ENCODE assay signal across 2 cellular contexts in the genomic region with DNA sequence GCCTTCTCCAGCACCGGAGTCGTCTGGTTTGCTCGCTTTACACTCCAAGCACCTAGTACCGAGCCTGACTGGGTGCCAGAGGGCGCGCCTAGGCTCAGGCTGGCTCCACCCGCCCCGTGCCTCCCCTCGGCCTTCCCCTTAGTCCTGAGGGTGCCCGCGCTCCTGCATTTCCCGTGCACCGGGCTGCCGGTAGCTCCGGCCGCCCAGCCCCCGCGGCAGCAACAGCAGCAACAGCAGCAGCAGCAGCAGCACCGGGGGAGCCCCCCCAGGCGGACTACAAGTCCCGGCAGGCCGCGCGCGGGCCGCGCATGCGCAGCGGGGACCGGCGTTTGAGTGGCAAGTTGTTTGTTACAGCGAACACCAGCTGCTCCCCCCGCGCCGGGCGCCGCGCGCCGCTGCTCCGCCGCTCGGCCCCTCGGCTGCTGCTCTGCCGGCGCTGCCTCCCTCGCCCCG.
A peak's percentile ranks its signal among the peaks of the same experiment; 100 is the strongest.
TF ChIP-seq lines count a peak whose summit lies in the region.
"Not testable (repeated sequence)": the region's sequence is repeated elsewhere in the genome, so short reads cannot be mapped to it uniquely, and the experiment has no call there.

No MANE protein-coding gene starts in this region.

TF ChIP-seq in IMR-90, 13 proteins besides CTCF, POLR2A, EP300 and RAD21:
- TF ChIP-seq MAZ (IDR thresholded peaks at IDR 0.05; ENCODE audit: borderline replicate concordance, low read depth, low read length): 0 out of 2 replicates have a peak, but pooled peaks have one; percentile 12
TF ChIP-seq in IMR-90: peak in this region for 1; not testable (repeated sequence) for 12.

TF ChIP-seq in K562, 482 proteins besides CTCF, POLR2A, EP300 and RAD21:
- TF ChIP-seq CTBP1 (IDR thresholded peaks at IDR 0.05; ENCODE audit: borderline replicate concordance) (peak; percentile 31; the same call in 1 of the 2 replicates), HIVEP1 (CRISPR knock-in tag; IDR thresholded peaks at IDR 0.05) (0 out of 2 replicates have a peak, but pooled peaks have one; percentile 50), CXXC5 (CRISPR knock-in tag; IDR thresholded peaks at IDR 0.05) (peak; percentile 51), HCFC1 (IDR thresholded peaks at IDR 0.05; ENCODE audit: low read depth, low read length) (peak; percentile 73), MAZ (CRISPR knock-in tag; conservative IDR thresholded peaks at IDR 0.05 in 1 of 2, IDR thresholded peaks at IDR 0.05 in 1 of 2) (peak in 1 of 2 experiments; percentile 88; a peak in 2 of 4 replicates), NONO (IDR thresholded peaks at IDR 0.05; ENCODE audit: low read depth in 2 of 2, low read length in 1 of 2) (peak in 1 of 2 experiments; percentile 24; a peak in 1 of 4 replicates), SIX5 (IDR thresholded peaks at IDR 0.05; ENCODE audit: borderline replicate concordance in 1 of 2, insufficient read depth in 1 of 2, low read depth in 1 of 2, low read length in 2 of 2) (peak; percentile 20 to 23; a peak in 2 of 4 replicates), ATF7 (IDR thresholded peaks at IDR 0.05) (0 out of 2 replicates have a peak, but pooled peaks have one; percentile 30), SMAD4 (CRISPR knock-in tag; conservative IDR thresholded peaks at IDR 0.05) (peak; percentile 59; the same call in 1 of the 2 replicates), MEIS2 (IDR thresholded peaks at IDR 0.05; ENCODE audit: partially characterized antibody) (peak; percentile 79), FOXK2 (conservative IDR thresholded peaks at IDR 0.05 in 1 of 2, IDR thresholded peaks at IDR 0.05 in 1 of 2; ENCODE audit: low read depth in 2 of 2) (peak; percentile 62 to 64; a peak in 3 of 4 replicates), RB1 (IDR thresholded peaks at IDR 0.05; ENCODE audit: low read depth) (peak; percentile 63; the same call in 1 of the 2 replicates), NRF1 (conservative IDR thresholded peaks at IDR 0.05 in 1 of 2, IDR thresholded peaks at IDR 0.05 in 1 of 2) (peak; percentile 91 to 92), NR2C2 (tag; IDR thresholded peaks at IDR 0.05) (peak; percentile 50), ZNF143 (CRISPR knock-in tag; IDR thresholded peaks at IDR 0.05) (peak; percentile 82), ZBTB7A (IDR thresholded peaks at IDR 0.05; ENCODE audit: borderline replicate concordance, control insufficient read depth, low read depth, low read length) (peak; percentile 37; the same call in 1 of the 2 replicates), RBFOX2 (IDR thresholded peaks at IDR 0.05; ENCODE audit: low read depth, low read length) (peak; percentile 36)
- TF ChIP-seq, protein P1, sequence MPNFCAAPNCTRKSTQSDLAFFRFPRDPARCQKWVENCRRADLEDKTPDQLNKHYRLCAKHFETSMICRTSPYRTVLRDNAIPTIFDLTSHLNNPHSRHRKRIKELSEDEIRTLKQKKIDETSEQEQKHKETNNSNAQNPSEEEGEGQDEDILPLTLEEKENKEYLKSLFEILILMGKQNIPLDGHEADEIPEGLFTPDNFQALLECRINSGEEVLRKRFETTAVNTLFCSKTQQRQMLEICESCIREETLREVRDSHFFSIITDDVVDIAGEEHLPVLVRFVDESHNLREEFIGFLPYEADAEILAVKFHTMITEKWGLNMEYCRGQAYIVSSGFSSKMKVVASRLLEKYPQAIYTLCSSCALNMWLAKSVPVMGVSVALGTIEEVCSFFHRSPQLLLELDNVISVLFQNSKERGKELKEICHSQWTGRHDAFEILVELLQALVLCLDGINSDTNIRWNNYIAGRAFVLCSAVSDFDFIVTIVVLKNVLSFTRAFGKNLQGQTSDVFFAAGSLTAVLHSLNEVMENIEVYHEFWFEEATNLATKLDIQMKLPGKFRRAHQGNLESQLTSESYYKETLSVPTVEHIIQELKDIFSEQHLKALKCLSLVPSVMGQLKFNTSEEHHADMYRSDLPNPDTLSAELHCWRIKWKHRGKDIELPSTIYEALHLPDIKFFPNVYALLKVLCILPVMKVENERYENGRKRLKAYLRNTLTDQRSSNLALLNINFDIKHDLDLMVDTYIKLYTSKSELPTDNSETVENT (CRISPR knock-in tag; IDR thresholded peaks at IDR 0.05): peak; percentile 83
- TF ChIP-seq, protein P2, sequence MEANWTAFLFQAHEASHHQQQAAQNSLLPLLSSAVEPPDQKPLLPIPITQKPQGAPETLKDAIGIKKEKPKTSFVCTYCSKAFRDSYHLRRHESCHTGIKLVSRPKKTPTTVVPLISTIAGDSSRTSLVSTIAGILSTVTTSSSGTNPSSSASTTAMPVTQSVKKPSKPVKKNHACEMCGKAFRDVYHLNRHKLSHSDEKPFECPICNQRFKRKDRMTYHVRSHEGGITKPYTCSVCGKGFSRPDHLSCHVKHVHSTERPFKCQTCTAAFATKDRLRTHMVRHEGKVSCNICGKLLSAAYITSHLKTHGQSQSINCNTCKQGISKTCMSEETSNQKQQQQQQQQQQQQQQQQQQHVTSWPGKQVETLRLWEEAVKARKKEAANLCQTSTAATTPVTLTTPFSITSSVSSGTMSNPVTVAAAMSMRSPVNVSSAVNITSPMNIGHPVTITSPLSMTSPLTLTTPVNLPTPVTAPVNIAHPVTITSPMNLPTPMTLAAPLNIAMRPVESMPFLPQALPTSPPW (CRISPR knock-in tag; IDR thresholded peaks at IDR 0.05): peak; percentile 78
- TF ChIP-seq, protein P3, sequence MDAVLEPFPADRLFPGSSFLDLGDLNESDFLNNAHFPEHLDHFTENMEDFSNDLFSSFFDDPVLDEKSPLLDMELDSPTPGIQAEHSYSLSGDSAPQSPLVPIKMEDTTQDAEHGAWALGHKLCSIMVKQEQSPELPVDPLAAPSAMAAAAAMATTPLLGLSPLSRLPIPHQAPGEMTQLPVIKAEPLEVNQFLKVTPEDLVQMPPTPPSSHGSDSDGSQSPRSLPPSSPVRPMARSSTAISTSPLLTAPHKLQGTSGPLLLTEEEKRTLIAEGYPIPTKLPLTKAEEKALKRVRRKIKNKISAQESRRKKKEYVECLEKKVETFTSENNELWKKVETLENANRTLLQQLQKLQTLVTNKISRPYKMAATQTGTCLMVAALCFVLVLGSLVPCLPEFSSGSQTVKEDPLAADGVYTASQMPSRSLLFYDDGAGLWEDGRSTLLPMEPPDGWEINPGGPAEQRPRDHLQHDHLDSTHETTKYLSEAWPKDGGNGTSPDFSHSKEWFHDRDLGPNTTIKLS (IDR thresholded peaks at IDR 0.05; ENCODE audit: borderline replicate concordance, low read depth): peak; percentile 57; the same call in 1 of the 2 replicates
- TF ChIP-seq, protein P4, sequence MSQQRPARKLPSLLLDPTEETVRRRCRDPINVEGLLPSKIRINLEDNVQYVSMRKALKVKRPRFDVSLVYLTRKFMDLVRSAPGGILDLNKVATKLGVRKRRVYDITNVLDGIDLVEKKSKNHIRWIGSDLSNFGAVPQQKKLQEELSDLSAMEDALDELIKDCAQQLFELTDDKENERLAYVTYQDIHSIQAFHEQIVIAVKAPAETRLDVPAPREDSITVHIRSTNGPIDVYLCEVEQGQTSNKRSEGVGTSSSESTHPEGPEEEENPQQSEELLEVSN (IDR thresholded peaks at IDR 0.05; ENCODE audit: borderline replicate concordance in 1 of 2, extremely low read depth in 1 of 2, insufficient read depth in 1 of 2, insufficient read length in 1 of 2, low read depth in 1 of 2, low read length in 1 of 2, poor library complexity in 1 of 2, severe bottlenecking in 1 of 2): peak in 1 of 2 experiments; percentile 18
- TF ChIP-seq, protein P5, sequence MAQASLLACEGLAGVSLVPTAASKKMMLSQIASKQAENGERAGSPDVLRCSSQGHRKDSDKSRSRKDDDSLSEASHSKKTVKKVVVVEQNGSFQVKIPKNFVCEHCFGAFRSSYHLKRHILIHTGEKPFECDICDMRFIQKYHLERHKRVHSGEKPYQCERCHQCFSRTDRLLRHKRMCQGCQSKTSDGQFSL (CRISPR knock-in tag; IDR thresholded peaks at IDR 0.05): peak; percentile 97
- TF ChIP-seq, protein P5 (tag; IDR thresholded peaks at IDR 0.05): peak in 1 of 2 experiments; percentile 83; a peak in 2 of 4 replicates
- TF ChIP-seq, protein P6, sequence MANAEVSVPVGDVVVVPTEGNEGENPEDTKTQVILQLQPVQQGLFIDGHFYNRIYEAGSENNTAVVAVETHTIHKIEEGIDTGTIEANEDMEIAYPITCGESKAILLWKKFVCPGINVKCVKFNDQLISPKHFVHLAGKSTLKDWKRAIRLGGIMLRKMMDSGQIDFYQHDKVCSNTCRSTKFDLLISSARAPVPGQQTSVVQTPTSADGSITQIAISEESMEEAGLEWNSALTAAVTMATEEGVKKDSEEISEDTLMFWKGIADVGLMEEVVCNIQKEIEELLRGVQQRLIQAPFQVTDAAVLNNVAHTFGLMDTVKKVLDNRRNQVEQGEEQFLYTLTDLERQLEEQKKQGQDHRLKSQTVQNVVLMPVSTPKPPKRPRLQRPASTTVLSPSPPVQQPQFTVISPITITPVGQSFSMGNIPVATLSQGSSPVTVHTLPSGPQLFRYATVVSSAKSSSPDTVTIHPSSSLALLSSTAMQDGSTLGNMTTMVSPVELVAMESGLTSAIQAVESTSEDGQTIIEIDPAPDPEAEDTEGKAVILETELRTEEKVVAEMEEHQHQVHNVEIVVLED (CRISPR knock-in tag; IDR thresholded peaks at IDR 0.05): peak; percentile 46; the same call in 1 of the 2 replicates
- TF ChIP-seq, protein P7, sequence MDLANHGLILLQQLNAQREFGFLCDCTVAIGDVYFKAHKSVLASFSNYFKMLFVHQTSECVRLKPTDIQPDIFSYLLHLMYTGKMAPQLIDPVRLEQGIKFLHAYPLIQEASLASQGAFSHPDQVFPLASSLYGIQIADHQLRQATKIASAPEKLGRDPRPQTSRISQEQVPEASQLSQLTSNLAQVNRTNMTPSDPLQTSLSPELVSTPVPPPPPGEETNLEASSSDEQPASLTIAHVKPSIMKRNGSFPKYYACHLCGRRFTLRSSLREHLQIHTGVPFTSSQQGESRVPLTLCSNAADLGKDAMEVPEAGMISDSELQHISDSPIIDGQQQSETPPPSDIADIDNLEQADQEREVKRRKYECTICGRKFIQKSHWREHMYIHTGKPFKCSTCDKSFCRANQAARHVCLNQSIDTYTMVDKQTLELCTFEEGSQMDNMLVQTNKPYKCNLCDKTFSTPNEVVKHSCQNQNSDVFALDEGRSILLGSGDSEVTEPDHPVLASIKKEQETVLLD (IDR thresholded peaks at IDR 0.05): peak; percentile 83
- TF ChIP-seq, protein P8, sequence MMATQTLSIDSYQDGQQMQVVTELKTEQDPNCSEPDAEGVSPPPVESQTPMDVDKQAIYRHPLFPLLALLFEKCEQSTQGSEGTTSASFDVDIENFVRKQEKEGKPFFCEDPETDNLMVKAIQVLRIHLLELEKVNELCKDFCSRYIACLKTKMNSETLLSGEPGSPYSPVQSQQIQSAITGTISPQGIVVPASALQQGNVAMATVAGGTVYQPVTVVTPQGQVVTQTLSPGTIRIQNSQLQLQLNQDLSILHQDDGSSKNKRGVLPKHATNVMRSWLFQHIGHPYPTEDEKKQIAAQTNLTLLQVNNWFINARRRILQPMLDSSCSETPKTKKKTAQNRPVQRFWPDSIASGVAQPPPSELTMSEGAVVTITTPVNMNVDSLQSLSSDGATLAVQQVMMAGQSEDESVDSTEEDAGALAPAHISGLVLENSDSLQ (IDR thresholded peaks at IDR 0.05): peak; percentile 83
- TF ChIP-seq, protein P9, sequence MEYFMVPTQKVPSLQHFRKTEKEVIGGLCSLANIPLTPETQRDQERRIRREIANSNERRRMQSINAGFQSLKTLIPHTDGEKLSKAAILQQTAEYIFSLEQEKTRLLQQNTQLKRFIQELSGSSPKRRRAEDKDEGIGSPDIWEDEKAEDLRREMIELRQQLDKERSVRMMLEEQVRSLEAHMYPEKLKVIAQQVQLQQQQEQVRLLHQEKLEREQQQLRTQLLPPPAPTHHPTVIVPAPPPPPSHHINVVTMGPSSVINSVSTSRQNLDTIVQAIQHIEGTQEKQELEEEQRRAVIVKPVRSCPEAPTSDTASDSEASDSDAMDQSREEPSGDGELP (CRISPR knock-in tag; IDR thresholded peaks at IDR 0.05; ENCODE audit: borderline replicate concordance): peak; percentile 74
- TF ChIP-seq, protein P10, sequence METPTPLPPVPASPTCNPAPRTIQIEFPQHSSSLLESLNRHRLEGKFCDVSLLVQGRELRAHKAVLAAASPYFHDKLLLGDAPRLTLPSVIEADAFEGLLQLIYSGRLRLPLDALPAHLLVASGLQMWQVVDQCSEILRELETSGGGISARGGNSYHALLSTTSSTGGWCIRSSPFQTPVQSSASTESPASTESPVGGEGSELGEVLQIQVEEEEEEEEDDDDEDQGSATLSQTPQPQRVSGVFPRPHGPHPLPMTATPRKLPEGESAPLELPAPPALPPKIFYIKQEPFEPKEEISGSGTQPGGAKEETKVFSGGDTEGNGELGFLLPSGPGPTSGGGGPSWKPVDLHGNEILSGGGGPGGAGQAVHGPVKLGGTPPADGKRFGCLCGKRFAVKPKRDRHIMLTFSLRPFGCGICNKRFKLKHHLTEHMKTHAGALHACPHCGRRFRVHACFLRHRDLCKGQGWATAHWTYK (CRISPR knock-in tag; IDR thresholded peaks at IDR 0.05): peak; percentile 49; the same call in 1 of the 2 replicates
- TF ChIP-seq, protein P11, sequence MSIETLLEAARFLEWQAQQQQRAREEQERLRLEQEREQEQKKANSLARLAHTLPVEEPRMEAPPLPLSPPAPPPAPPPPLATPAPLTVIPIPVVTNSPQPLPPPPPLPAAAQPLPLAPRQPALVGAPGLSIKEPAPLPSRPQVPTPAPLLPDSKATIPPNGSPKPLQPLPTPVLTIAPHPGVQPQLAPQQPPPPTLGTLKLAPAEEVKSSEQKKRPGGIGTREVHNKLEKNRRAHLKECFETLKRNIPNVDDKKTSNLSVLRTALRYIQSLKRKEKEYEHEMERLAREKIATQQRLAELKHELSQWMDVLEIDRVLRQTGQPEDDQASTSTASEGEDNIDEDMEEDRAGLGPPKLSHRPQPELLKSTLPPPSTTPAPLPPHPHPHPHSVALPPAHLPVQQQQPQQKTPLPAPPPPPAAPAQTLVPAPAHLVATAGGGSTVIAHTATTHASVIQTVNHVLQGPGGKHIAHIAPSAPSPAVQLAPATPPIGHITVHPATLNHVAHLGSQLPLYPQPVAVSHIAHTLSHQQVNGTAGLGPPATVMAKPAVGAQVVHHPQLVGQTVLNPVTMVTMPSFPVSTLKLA (conservative IDR thresholded peaks at IDR 0.05): peak in 1 of 2 experiments; percentile 58; a peak in 2 of 4 replicates
- TF ChIP-seq NR2C2 (CRISPR knock-in tag; IDR thresholded peaks at IDR 0.05): not testable (repeated sequence)
